In genomic region chr4:120517966-120518365, GRCh38 we compare ENCODE assay signal across 8 cellular contexts.
DNase-seq lines count a peak whose midpoint lies in the region; ATAC-seq and TF ChIP-seq lines count a peak whose summit lies in the region.

No MANE protein-coding gene starts in this region.

- H3K4me1 ChIP-seq in PC-3 (ENCODE audit: insufficient read depth, low read length) (peaks cover 10% of the 10 kb centered on the region; the same call in 1 of the 2 replicates), sigmoid colon (peaks cover 0 to 14% (median 8%) of the 10 kb centered on the region in 4 donors), upper lobe of right lung (no peaks in the 10 kb centered on the region)

- POLR2A ChIA-PET in PC-3 (lab: Charles Lee; ENCODE audit: unreplicated experiment) = no interaction called here

- intact Hi-C loops in PC-3 (cut with micrococcal nuclease) = no loop called here
- intact Hi-C loops in sigmoid colon (cut with DNase I) = no loop called here
- intact Hi-C loops in upper lobe of right lung (cut with DNase I) = no loop called here

- H3K9me2 ChIP-seq in PC-3 (replicated peaks; ENCODE audit: low read length) = no peaks in the 10 kb centered on the region

- DNase-seq in PC-3 = peak; percentile 85
- DNase-seq in fibroblast of villous mesenchyme (ENCODE audit: low read depth) = peak; percentile 96
- DNase-seq in sigmoid colon = peak; percentile 84
- DNase-seq in upper lobe of right lung = no peak
- DNase-seq in retina = no peak
- DNase-seq in stimulated activated CD4-positive, alpha-beta T cell treated with anti-CD3 and anti-CD28 coated beads, Interleukin-12 subunit alpha, Interleukin-12 subunit beta, amount 100 ng/mL, for 4 hours = no peak

- H4K20me1 ChIP-seq in PC-3 (ENCODE audit: low read length) = no peaks in the 10 kb centered on the region

- H3K4me2 ChIP-seq in PC-3 (ENCODE audit: low read length) = peak overlapping the region; percentile 82

- CTCF ChIA-PET in PC-3 (lab: Charles Lee) = no interaction called here

- H3K36me3 ChIP-seq in PC-3 (ENCODE audit: low read depth, low read length) = no peaks in the 10 kb centered on the region
- no peaks in the 10 kb centered on the region for H3K36me3 ChIP-seq in sigmoid colon
- H3K36me3 ChIP-seq in upper lobe of right lung = no peaks in the 10 kb centered on the region

- TF ChIP-seq EP300 in sigmoid colon (IDR thresholded peaks at IDR 0.05) = peak; percentile 4 to 71 (median 38)

- H3K79me2 ChIP-seq in PC-3 (ENCODE audit: low read length) = no peaks in the 10 kb centered on the region

- peak overlapping the region; percentile 86 for H2AFZ ChIP-seq in PC-3 (ENCODE audit: low read length)

- ATAC-seq in GM19035 (IDR thresholded peaks at IDR 0.05; ENCODE audit: unreplicated experiment) = peak; percentile 63
- peak; percentile 85 for ATAC-seq in PC-3
- no peak for ATAC-seq in upper lobe of right lung
- no peak for ATAC-seq in GM18517 (IDR thresholded peaks at IDR 0.05; ENCODE audit: unreplicated experiment)

- H3K4me3 ChIP-seq in PC-3 (ENCODE audit: low read length) = peak overlapping the region; percentile 58
- peak overlapping the region; percentile 35 for H3K4me3 ChIP-seq in fibroblast of villous mesenchyme (ENCODE audit: low read depth, low read length)
- H3K4me3 ChIP-seq in sigmoid colon = peak overlapping the region in 3 of 4 donors; percentile 2 to 25 (median 17)
- no peak overlapping the region for H3K4me3 ChIP-seq in upper lobe of right lung

- no peak overlapping the region for H3K27ac ChIP-seq in PC-3 (ENCODE audit: low read length)
- peak overlapping the region in 3 of 4 donors; percentile 63 to 81 (median 72) for H3K27ac ChIP-seq in sigmoid colon
- no peak overlapping the region for H3K27ac ChIP-seq in upper lobe of right lung

- BruUV-seq in PC-3 (replicated peaks; lab: Mats Ljungman, UMichigan) = no TSS peak

- TF ChIP-seq CTCF in PC-3 (conservative IDR thresholded peaks at IDR 0.05; ENCODE audit: low read depth, low read length) (no peak), fibroblast of villous mesenchyme (IDR thresholded peaks at IDR 0.05; ENCODE audit: insufficient read depth, low read depth, low read length) (no peak), sigmoid colon (IDR thresholded peaks at IDR 0.05) (no peak), upper lobe of right lung (IDR thresholded peaks at IDR 0.05) (no peak)

- no peaks in the 10 kb centered on the region for H3K9me3 ChIP-seq in PC-3 (ENCODE audit: low read length)
- peaks cover 0 to 6% (median 0%) of the 10 kb centered on the region in 4 donors for H3K9me3 ChIP-seq in sigmoid colon
- no peaks in the 10 kb centered on the region for H3K9me3 ChIP-seq in upper lobe of right lung

- 38 to 59% methylated on average over 3 of the region's 3 CpGs for WGBS in sigmoid colon, 2 donors

- no peaks in the 10 kb centered on the region for H3F3A ChIP-seq in PC-3 (ENCODE audit: low read length, unreplicated experiment)

- no peak for TF ChIP-seq POLR2A in sigmoid colon (IDR thresholded peaks at IDR 0.05)

- H3K27me3 ChIP-seq in PC-3 (ENCODE audit: low read length) (no peaks in the 10 kb centered on the region), sigmoid colon (no peaks in the 10 kb centered on the region), upper lobe of right lung (no peaks in the 10 kb centered on the region)

- H3K9ac ChIP-seq in PC-3 (ENCODE audit: low read length) = peak overlapping the region; percentile 21; the same call in 1 of the 2 replicates

Comparison
In these comparisons a context has a peak if more than half of its experiments do, and no peak if none do; other contexts are left out.
1. ATAC-seq: peak in GM19035 (single experiment) and PC-3 (single experiment); none in upper lobe of right lung (single experiment) and GM18517 (single experiment).
2. DNase-seq: peak in PC-3 (single experiment), fibroblast of villous mesenchyme (single experiment) and sigmoid colon (single experiment); none in upper lobe of right lung (single experiment), retina (single experiment) and stimulated activated CD4-positive, alpha-beta T cell treated with anti-CD3 and anti-CD28 coated beads, Interleukin-12 subunit alpha, Interleukin-12 subunit beta, amount 100 ng/mL, for 4 hours (single experiment).
3. H3K27ac ChIP-seq: peak in sigmoid colon (3 of 4); none in PC-3 (single experiment) and upper lobe of right lung (single experiment).